In the genomic region with DNA sequence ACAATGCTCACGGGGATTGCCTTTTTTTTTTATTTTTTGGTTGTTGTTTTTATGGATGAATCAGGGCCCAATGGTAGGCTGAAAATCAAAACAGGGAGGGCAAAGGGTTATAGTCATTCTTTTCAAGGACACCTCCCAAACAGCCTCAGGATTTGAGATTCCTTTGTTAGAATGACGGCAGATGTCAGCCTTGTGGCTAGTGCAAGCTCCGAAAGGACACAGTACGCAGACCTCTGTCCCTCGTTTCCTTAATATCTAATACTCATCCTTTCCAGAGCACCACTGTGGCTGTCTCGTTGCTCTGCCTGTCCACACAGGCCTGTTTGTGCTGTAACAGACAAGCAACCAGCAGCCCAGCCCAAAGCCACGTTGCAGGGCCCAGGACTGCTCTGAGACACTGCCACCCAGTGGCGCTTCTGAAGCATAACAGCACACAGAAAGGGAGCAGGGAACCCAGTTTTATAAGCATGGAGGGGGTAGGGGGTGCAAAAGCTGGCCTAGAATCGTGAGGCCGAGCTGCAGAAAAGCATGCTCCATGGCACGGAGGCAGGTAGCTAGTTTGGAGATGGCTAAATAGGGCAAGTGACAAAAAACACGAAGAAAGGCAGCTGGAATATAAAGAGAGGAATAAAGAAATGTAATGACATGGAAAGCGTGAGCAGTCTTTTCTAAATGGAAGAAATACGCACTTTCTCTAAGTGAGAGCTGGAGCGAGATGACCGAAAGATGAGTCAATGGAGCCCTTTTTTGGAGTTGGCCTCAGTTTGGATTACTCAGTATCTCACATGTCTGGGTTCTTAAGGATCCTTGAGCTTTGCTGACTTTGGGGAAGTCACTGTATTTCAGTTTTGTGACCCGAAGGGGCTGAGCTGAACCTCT, we compare ENCODE assay signal across 8 cellular contexts. TPM values are rescaled to one million over a fixed set of nuclear protein-coding genes. Genes with fewer than 3 reads are reported as not detected.
DNase-seq lines count a peak whose midpoint lies in the region; ATAC-seq and TF ChIP-seq lines count a peak whose summit lies in the region.

No MANE protein-coding gene starts in this region.

- peak; percentile 63 for DNase-seq in NCI-H510A treated with DMSO at 0.1 percent for 48 hours (lab: John Stamatoyannopoulos, UW)
- peak; percentile 77 for DNase-seq in activated CD4-positive, alpha-beta T cell treated with anti-CD3 and anti-CD28 coated beads for 48 hours
- DNase-seq in dermis microvascular lymphatic vessel endothelial cell (ENCODE audit: low read depth in 2 of 2), result peak; percentile 93 to 96
- DNase-seq in lower leg skin (ENCODE audit: low spot score in 2 of 2), result peak; percentile 80 to 96
- DNase-seq in stimulated activated CD4-positive, alpha-beta T cell treated with anti-CD3 and anti-CD28 coated beads, Interleukin-4, amount 100 ng/mL, for 1 hour, result peak; percentile 52

- TF ChIP-seq POLR2A in lower leg skin (IDR thresholded peaks at IDR 0.05), result no peak

- H3K4me3 ChIP-seq in lower leg skin (ENCODE audit: low read depth, poor library complexity, severe bottlenecking), result no peak overlapping the region

- WGBS in lower leg skin, 2 donors, result 12 to 20% methylated on average over 17 of the region's 17 CpGs

- intact Hi-C loops in lower leg skin (cut with DNase I; ENCODE audit: low total_unique reads), result no loop called here

- ATAC-seq in GM18499 (IDR thresholded peaks at IDR 0.05; ENCODE audit: insufficient read depth, unreplicated experiment) (peak; percentile 70), HG03175 (IDR thresholded peaks at IDR 0.05; ENCODE audit: unreplicated experiment) (peak; percentile 95)

- peak; percentile 94 for TF ChIP-seq CTCF in 22Rv1 (IDR thresholded peaks at IDR 0.05)
- TF ChIP-seq CTCF in lower leg skin (IDR thresholded peaks at IDR 0.05), result peak in 1 of 3 donors; percentile 92

- no peak overlapping the region for H3K27ac ChIP-seq in 22Rv1

RNA-seq across cellular contexts. Expression of gene MEDAG, which starts 40.7 kb away (rescaled TPM):
- total RNA-seq in dermis microvascular lymphatic vessel endothelial cell (28.0 and 110 TPM in 2 replicates), lower leg skin (10 to 100 TPM; 10.3 to 35.9 (median 14.2) TPM)
